Comparison of ENCODE assay signal across 1 cellular context in the genomic region with DNA sequence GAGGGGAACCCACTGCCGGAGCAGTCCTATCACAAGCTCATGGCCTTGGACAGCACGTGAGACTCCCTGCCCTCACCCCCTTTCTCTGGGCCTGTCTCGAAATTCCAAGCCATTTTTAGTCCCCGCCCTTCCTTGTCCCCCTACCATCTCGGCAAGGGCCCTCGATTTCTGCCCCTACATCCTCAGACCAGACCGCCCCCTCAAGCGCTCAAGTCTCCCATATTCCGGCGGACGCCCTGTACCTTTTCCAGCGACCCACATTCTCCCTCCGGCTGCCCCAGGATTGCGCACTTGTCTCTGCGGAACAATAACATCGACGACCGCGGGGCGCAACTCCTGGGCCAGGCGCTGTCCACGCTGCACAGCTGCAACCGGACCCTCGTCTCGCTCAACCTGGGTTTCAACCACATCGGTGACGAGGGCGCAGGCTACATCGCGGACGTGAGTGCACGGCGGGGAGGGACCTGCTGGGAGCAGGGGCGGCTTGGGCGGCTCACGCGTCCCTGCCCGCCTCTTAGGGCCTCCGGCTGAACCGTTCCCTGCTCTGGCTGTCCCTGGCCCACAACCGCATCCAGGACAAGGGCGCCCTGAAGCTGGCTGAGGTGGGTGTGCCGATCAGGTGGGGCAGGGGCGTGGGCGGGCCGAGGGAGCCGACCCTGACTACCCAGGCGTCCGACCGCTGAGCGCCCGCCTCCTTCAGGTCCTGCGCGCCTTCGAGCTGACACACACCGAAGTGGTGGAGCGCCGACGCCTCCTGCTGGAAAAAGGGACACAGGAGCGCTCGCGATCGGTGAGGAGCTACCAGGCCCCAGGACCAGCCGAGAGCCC.
TF ChIP-seq lines count a peak whose summit lies in the region.

No MANE protein-coding gene starts in this region.

TF ChIP-seq in HepG2, 621 proteins besides CTCF, POLR2A, EP300 and RAD21 (continued from another document and continues in another):
- TF ChIP-seq THAP11 (CRISPR knock-in tag; IDR thresholded peaks at IDR 0.05): 0 out of 2 replicates have a peak, but pooled peaks have one; percentile 26
- no peak for TF ChIP-seq YY1 (IDR thresholded peaks at IDR 0.05; ENCODE audit: insufficient read depth, insufficient replicate concordance, low read depth, low read length)
- no peak for TF ChIP-seq ZNF746 (CRISPR knock-in tag; IDR thresholded peaks at IDR 0.05)
- peak; percentile 63 for TF ChIP-seq HNRNPLL (IDR thresholded peaks at IDR 0.05; ENCODE audit: low read depth, low read length, poor library complexity, severe bottlenecking)
- no peak for TF ChIP-seq ZNF772 (CRISPR knock-in tag; IDR thresholded peaks at IDR 0.05)
- no peak for TF ChIP-seq HOXA5 (CRISPR knock-in tag; IDR thresholded peaks at IDR 0.05)
- no peak for TF ChIP-seq SIN3B (IDR thresholded peaks at IDR 0.05; ENCODE audit: low read length)
- no peak for TF ChIP-seq ZIK1 (CRISPR knock-in tag; IDR thresholded peaks at IDR 0.05; ENCODE audit: borderline replicate concordance, low read depth)
- TF ChIP-seq SP4 (CRISPR knock-in tag; IDR thresholded peaks at IDR 0.05): peak; percentile 16; the same call in 1 of the 2 replicates
- no peak for TF ChIP-seq CENPT (CRISPR knock-in tag; IDR thresholded peaks at IDR 0.05; ENCODE audit: low read depth)
- no peak for TF ChIP-seq ZNF513 (CRISPR knock-in tag; conservative IDR thresholded peaks at IDR 0.05)
- no peak for TF ChIP-seq HNRNPK (IDR thresholded peaks at IDR 0.05; ENCODE audit: low read depth, low read length, poor library complexity, severe bottlenecking)
- TF ChIP-seq DPF2 (CRISPR knock-in tag; IDR thresholded peaks at IDR 0.05; ENCODE audit: borderline replicate concordance, low read depth): no peak
- TF ChIP-seq ZNF230 (CRISPR knock-in tag; IDR thresholded peaks at IDR 0.05): no peak
- TF ChIP-seq ZNF317 (CRISPR knock-in tag; IDR thresholded peaks at IDR 0.05): no peak
- TF ChIP-seq PLSCR1 (CRISPR knock-in tag; IDR thresholded peaks at IDR 0.05; ENCODE audit: borderline replicate concordance): no peak
- no peak for TF ChIP-seq RBFOX2 (IDR thresholded peaks at IDR 0.05; ENCODE audit: low read depth, low read length)
- TF ChIP-seq ZFP62 (CRISPR knock-in tag; IDR thresholded peaks at IDR 0.05): no peak
- no peak for TF ChIP-seq MATR3 (CRISPR knock-in tag; IDR thresholded peaks at IDR 0.05)
- TF ChIP-seq ZFP82 (CRISPR knock-in tag; IDR thresholded peaks at IDR 0.05; ENCODE audit: borderline replicate concordance): no peak
- TF ChIP-seq GATAD2A (CRISPR knock-in tag; IDR thresholded peaks at IDR 0.05): 0 out of 2 replicates have a peak, but pooled peaks have one; percentile 12
- TF ChIP-seq PBX3 (CRISPR knock-in tag; IDR thresholded peaks at IDR 0.05; ENCODE audit: borderline replicate concordance): no peak
- TF ChIP-seq HMGXB4 (CRISPR knock-in tag; IDR thresholded peaks at IDR 0.05; ENCODE audit: borderline replicate concordance in 1 of 2, low read depth in 1 of 2): peak; percentile 60 to 72; a peak in 2 of 4 replicates
- TF ChIP-seq ZNF678 (CRISPR knock-in tag; IDR thresholded peaks at IDR 0.05): no peak
- peak; percentile 100 for TF ChIP-seq ZNF205 (CRISPR knock-in tag; IDR thresholded peaks at IDR 0.05)
- no peak for TF ChIP-seq TCF12 (IDR thresholded peaks at IDR 0.05)
- peak; percentile 40; the same call in 1 of the 2 replicates for TF ChIP-seq TCF12 (CRISPR knock-in tag; IDR thresholded peaks at IDR 0.05)
- no peak for TF ChIP-seq ZNF761 (CRISPR knock-in tag; conservative IDR thresholded peaks at IDR 0.05)
- TF ChIP-seq KDM3A (CRISPR knock-in tag; IDR thresholded peaks at IDR 0.05; ENCODE audit: low read depth): peak; percentile 32; the same call in 1 of the 2 replicates
- peak; percentile 87; the same call in 1 of the 2 replicates for TF ChIP-seq ZNF512 (CRISPR knock-in tag; IDR thresholded peaks at IDR 0.05)
- TF ChIP-seq RXRA (CRISPR knock-in tag; IDR thresholded peaks at IDR 0.05): peak; percentile 28; the same call in 1 of the 2 replicates
- peak; percentile 91 for TF ChIP-seq ZNF777 (CRISPR knock-in tag; IDR thresholded peaks at IDR 0.05)
- TF ChIP-seq, protein P1, sequence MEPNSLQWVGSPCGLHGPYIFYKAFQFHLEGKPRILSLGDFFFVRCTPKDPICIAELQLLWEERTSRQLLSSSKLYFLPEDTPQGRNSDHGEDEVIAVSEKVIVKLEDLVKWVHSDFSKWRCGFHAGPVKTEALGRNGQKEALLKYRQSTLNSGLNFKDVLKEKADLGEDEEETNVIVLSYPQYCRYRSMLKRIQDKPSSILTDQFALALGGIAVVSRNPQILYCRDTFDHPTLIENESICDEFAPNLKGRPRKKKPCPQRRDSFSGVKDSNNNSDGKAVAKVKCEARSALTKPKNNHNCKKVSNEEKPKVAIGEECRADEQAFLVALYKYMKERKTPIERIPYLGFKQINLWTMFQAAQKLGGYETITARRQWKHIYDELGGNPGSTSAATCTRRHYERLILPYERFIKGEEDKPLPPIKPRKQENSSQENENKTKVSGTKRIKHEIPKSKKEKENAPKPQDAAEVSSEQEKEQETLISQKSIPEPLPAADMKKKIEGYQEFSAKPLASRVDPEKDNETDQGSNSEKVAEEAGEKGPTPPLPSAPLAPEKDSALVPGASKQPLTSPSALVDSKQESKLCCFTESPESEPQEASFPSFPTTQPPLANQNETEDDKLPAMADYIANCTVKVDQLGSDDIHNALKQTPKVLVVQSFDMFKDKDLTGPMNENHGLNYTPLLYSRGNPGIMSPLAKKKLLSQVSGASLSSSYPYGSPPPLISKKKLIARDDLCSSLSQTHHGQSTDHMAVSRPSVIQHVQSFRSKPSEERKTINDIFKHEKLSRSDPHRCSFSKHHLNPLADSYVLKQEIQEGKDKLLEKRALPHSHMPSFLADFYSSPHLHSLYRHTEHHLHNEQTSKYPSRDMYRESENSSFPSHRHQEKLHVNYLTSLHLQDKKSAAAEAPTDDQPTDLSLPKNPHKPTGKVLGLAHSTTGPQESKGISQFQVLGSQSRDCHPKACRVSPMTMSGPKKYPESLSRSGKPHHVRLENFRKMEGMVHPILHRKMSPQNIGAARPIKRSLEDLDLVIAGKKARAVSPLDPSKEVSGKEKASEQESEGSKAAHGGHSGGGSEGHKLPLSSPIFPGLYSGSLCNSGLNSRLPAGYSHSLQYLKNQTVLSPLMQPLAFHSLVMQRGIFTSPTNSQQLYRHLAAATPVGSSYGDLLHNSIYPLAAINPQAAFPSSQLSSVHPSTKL (CRISPR knock-in tag; IDR thresholded peaks at IDR 0.05): no peak
- no peak for TF ChIP-seq ZNF629 (CRISPR knock-in tag; conservative IDR thresholded peaks at IDR 0.05)
- TF ChIP-seq, protein P2, sequence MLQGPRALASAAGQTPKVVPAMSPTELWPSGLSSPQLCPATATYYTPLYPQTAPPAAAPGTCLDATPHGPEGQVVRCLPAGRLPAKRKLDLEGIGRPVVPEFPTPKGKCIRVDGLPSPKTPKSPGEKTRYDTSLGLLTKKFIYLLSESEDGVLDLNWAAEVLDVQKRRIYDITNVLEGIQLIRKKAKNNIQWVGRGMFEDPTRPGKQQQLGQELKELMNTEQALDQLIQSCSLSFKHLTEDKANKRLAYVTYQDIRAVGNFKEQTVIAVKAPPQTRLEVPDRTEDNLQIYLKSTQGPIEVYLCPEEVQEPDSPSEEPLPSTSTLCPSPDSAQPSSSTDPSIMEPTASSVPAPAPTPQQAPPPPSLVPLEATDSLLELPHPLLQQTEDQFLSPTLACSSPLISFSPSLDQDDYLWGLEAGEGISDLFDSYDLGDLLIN (CRISPR knock-in tag; IDR thresholded peaks at IDR 0.05; ENCODE audit: borderline replicate concordance): no peak
- TF ChIP-seq DNMT1 (CRISPR knock-in tag; IDR thresholded peaks at IDR 0.05): 0 out of 2 replicates have a peak, but pooled peaks have one; percentile 31
- TF ChIP-seq PBX2 (CRISPR knock-in tag; IDR thresholded peaks at IDR 0.05): no peak
- TF ChIP-seq, protein P3, sequence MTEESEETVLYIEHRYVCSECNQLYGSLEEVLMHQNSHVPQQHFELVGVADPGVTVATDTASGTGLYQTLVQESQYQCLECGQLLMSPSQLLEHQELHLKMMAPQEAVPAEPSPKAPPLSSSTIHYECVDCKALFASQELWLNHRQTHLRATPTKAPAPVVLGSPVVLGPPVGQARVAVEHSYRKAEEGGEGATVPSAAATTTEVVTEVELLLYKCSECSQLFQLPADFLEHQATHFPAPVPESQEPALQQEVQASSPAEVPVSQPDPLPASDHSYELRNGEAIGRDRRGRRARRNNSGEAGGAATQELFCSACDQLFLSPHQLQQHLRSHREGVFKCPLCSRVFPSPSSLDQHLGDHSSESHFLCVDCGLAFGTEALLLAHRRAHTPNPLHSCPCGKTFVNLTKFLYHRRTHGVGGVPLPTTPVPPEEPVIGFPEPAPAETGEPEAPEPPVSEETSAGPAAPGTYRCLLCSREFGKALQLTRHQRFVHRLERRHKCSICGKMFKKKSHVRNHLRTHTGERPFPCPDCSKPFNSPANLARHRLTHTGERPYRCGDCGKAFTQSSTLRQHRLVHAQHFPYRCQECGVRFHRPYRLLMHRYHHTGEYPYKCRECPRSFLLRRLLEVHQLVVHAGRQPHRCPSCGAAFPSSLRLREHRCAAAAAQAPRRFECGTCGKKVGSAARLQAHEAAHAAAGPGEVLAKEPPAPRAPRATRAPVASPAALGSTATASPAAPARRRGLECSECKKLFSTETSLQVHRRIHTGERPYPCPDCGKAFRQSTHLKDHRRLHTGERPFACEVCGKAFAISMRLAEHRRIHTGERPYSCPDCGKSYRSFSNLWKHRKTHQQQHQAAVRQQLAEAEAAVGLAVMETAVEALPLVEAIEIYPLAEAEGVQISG (CRISPR knock-in tag; IDR thresholded peaks at IDR 0.05): 0 out of 2 replicates have a peak, but pooled peaks have one; percentile 17
- TF ChIP-seq ZBTB7B (CRISPR knock-in tag; IDR thresholded peaks at IDR 0.05): 0 out of 2 replicates have a peak, but pooled peaks have one; percentile 22
